Comparison of ENCODE assay signal across 8 cellular contexts in genomic region chr2:60550151-60550983, GRCh38. TPM values are rescaled to one million over a fixed set of nuclear protein-coding genes. Genes with fewer than 3 reads are reported as not detected.
DNase-seq lines count a peak whose midpoint lies in the region; ATAC-seq and TF ChIP-seq lines count a peak whose summit lies in the region.

No MANE protein-coding gene starts in this region.

- no TSS peak for BruUV-seq in IMR-90 (replicated peaks; lab: Mats Ljungman, UMichigan)

- POLR2A ChIA-PET in IMR-90 (lab: Charles Lee; ENCODE audit: unreplicated experiment): interaction anchor here (0.6 kb wide), 2 partner anchors 1188 to 1525 kb away, joined by 5 to 6 read pairs; no protein-coding TSS in a partner anchor

- no peaks in the 10 kb centered on the region for H3K36me3 Mint-ChIP-seq in activated naive CD8-positive, alpha-beta T cell treated with anti-CD3 and anti-CD28 coated beads, Interleukin-2, amount 50 U/mL, for 24 hours (ENCODE audit: low read depth)

- H2AFZ ChIP-seq in IMR-90 (replicated peaks; ENCODE audit: low read length, poor library complexity): peak overlapping the region; percentile 94
- peak overlapping the region; percentile 38; the same call in 1 of the 2 replicates for H2AFZ ChIP-seq in OCI-LY1 (ENCODE audit: low read length)
- H2AFZ ChIP-seq in parathyroid adenoma: peak overlapping the region; percentile 74

- peak; percentile 45 for ATAC-seq in GM21723 (IDR thresholded peaks at IDR 0.05; ENCODE audit: unreplicated experiment)
- peak; percentile 74 for ATAC-seq in IMR-90 (ENCODE audit: low read depth)
- peak; percentile 41 for ATAC-seq in activated naive CD8-positive, alpha-beta T cell treated with anti-CD3 and anti-CD28 coated beads, Interleukin-2, amount 50 U/mL, for 24 hours
- ATAC-seq in heart left ventricle: peak; percentile 78 to 81 (median 79)

- peak; percentile 70 for DNase-seq in GF-D8 (lab: John Stamatoyannopoulos, UW)
- DNase-seq in IMR-90: peak; percentile 82
- DNase-seq in activated naive CD8-positive, alpha-beta T cell treated with anti-CD3 and anti-CD28 coated beads, Interleukin-2, amount 50 U/mL, for 24 hours: peak; percentile 59
- peak; percentile 67 to 79 (median 76) for DNase-seq in heart left ventricle
- no peak for DNase-seq in NCI-H2107 (lab: John Stamatoyannopoulos, UW)

- H2AK9ac ChIP-seq in IMR-90 (replicated peaks; ENCODE audit: low read depth, low read length, poor library complexity): peak overlapping the region; percentile 17

- peak; percentile 81 for TF ChIP-seq CTCF in IMR-90 (conservative IDR thresholded peaks at IDR 0.05; ENCODE audit: low read depth, low read length)
- peak; percentile 96 for TF ChIP-seq CTCF in OCI-LY1 (IDR thresholded peaks at IDR 0.05; ENCODE audit: low read length)
- TF ChIP-seq CTCF in heart left ventricle (IDR thresholded peaks at IDR 0.05): peak in 11 of 12 donors; percentile 29 to 66 (median 48)
- TF ChIP-seq CTCF in parathyroid adenoma (IDR thresholded peaks at IDR 0.05): peak; percentile 33

- H3K4me1 ChIP-seq in IMR-90 (ENCODE audit: control insufficient read depth, insufficient read depth, low read length) (no peaks in the 10 kb centered on the region), OCI-LY1 (ENCODE audit: insufficient read depth, low read length, severe bottlenecking) (peaks cover 71% of the 10 kb centered on the region), heart left ventricle (peaks cover 0 to 69% (median 35%) of the 10 kb centered on the region in 12 donors), parathyroid adenoma (no peaks in the 10 kb centered on the region)

- H3K27ac ChIP-seq in IMR-90 (ENCODE audit: insufficient read depth, low read length) (no peak overlapping the region), OCI-LY1 (ENCODE audit: low read depth, low read length, poor library complexity, severe bottlenecking) (peak overlapping the region; percentile 79), heart left ventricle (peak overlapping the region in 11 of 12 donors; percentile 63 to 89 (median 76)), parathyroid adenoma (no peak overlapping the region)

- no peak overlapping the region for H4K91ac ChIP-seq in IMR-90 (ENCODE audit: insufficient read depth, low read depth, low read length)

- H2BK120ac ChIP-seq in IMR-90 (ENCODE audit: low read depth, low read length): no peak overlapping the region

- dilution Hi-C loops in IMR-90 (cut with HindIII; ENCODE audit: low sequenced_read_pairs, unreplicated experiment): no loop called here

- peaks cover 68% of the 10 kb centered on the region for H3K27me3 Mint-ChIP-seq in activated naive CD8-positive, alpha-beta T cell treated with anti-CD3 and anti-CD28 coated beads, Interleukin-2, amount 50 U/mL, for 24 hours

- H3K79me1 ChIP-seq in IMR-90 (ENCODE audit: low read depth in 1 of 2, low read length in 2 of 2): no peaks in the 10 kb centered on the region

- intact Hi-C loops in IMR-90 (cut with micrococcal nuclease): loop anchor here (1.0 to 10.0 kb wide), 5 partner anchors 213 to 1976 kb away; no protein-coding TSS in a partner anchor
- intact Hi-C loops in heart left ventricle (cut with DNase I): loop anchor here in 9 of 10 donors (1.0 to 10.0 kb wide), 12 partner anchors 50 to 1526 kb away; no protein-coding TSS in a partner anchor

- no peak overlapping the region for H3K23ac ChIP-seq in IMR-90 (ENCODE audit: low read depth, low read length)

- no peak overlapping the region for H3K18ac ChIP-seq in IMR-90 (ENCODE audit: low read depth, low read length)

- peak; percentile 87 for TF ChIP-seq RAD21 in IMR-90 (IDR thresholded peaks at IDR 0.05; ENCODE audit: low read length)

- H3K27me3 ChIP-seq in IMR-90 (ENCODE audit: control insufficient read depth, insufficient read depth, low read length) (peaks cover 39% of the 10 kb centered on the region), OCI-LY1 (ENCODE audit: insufficient read depth, low read length) (no peaks in the 10 kb centered on the region), heart left ventricle (peaks cover 17 to 93% (median 59%) of the 10 kb centered on the region in 9 donors), parathyroid adenoma (ENCODE audit: control insufficient read depth, insufficient read depth, low read length) (no peaks in the 10 kb centered on the region)

- in situ Hi-C loops in IMR-90 (cut with MboI; ENCODE audit: low sequenced_read_pairs): no loop called here

- no peak overlapping the region for H3K4ac ChIP-seq in IMR-90 (ENCODE audit: low read depth, low read length)

- H3K9me1 ChIP-seq in IMR-90 (ENCODE audit: insufficient read depth, low read length): no peaks in the 10 kb centered on the region

- WGBS in IMR-90 (ENCODE audit: extremely low coverage in 2 of 2, insufficient read length in 1 of 2), 2 experiments: 0% methylated on average over 4 of the region's 65 CpGs; no CpG with 5 or more reads in 1 of the 2 experiments
- 1% methylated on average over 32 to 65 of the region's 65 CpGs for WGBS in heart left ventricle, 4 donors

- H3K14ac ChIP-seq in IMR-90 (replicated peaks; ENCODE audit: low read depth, low read length): no peak overlapping the region

- no peak overlapping the region for H4K8ac ChIP-seq in IMR-90 (ENCODE audit: low read depth in 2 of 2, low read length in 2 of 2)

- H3K4me3 Mint-ChIP-seq in activated naive CD8-positive, alpha-beta T cell treated with anti-CD3 and anti-CD28 coated beads, Interleukin-2, amount 50 U/mL, for 24 hours: peak overlapping the region; percentile 81

- peaks cover 31% of the 10 kb centered on the region for H3K4me1 Mint-ChIP-seq in activated naive CD8-positive, alpha-beta T cell treated with anti-CD3 and anti-CD28 coated beads, Interleukin-2, amount 50 U/mL, for 24 hours

- H3K4me3 ChIP-seq in IMR-90 (ENCODE audit: insufficient read depth, low read depth, low read length): peak overlapping the region; percentile 57
- peak overlapping the region; percentile 78 for H3K4me3 ChIP-seq in OCI-LY1 (ENCODE audit: low read depth, low read length, poor library complexity, severe bottlenecking)
- H3K4me3 ChIP-seq in heart left ventricle: peak overlapping the region; percentile 19 to 80 (median 68)
- peak overlapping the region; percentile 74 for H3K4me3 ChIP-seq in parathyroid adenoma (ENCODE audit: low read depth, low read length)

- no peak overlapping the region for H3K56ac ChIP-seq in IMR-90 (ENCODE audit: extremely low read depth, insufficient read depth, low read length)

- H3K9me3 ChIP-seq in IMR-90 (ENCODE audit: control insufficient read depth, insufficient read depth, low read length) (no peaks in the 10 kb centered on the region), OCI-LY1 (ENCODE audit: low read length) (no peaks in the 10 kb centered on the region), heart left ventricle (no peaks in the 10 kb centered on the region), parathyroid adenoma (ENCODE audit: control insufficient read depth, low read length) (no peaks in the 10 kb centered on the region)

- H3K9me2 ChIP-seq in OCI-LY1 (ENCODE audit: low read depth, low read length): no peaks in the 10 kb centered on the region

- no peak overlapping the region for H2BK15ac ChIP-seq in IMR-90 (ENCODE audit: low read depth, low read length)

- H3F3A ChIP-seq in OCI-LY1 (ENCODE audit: insufficient read depth, low read length): no peaks in the 10 kb centered on the region

- no peak overlapping the region for H2AK5ac ChIP-seq in IMR-90 (ENCODE audit: low read depth, low read length)

- H3K79me2 ChIP-seq in OCI-LY1 (ENCODE audit: insufficient read depth, low read length) (no peaks in the 10 kb centered on the region), parathyroid adenoma (no peaks in the 10 kb centered on the region)

- no peaks in the 10 kb centered on the region for H4K20me1 ChIP-seq in IMR-90 (ENCODE audit: insufficient read depth, low read length)
- no peaks in the 10 kb centered on the region for H4K20me1 ChIP-seq in OCI-LY1 (ENCODE audit: insufficient read depth, low read length)

- no peak overlapping the region for H2BK20ac ChIP-seq in IMR-90 (ENCODE audit: low read depth, low read length)

- no peak for TF ChIP-seq POLR2A in IMR-90 (IDR thresholded peaks at IDR 0.05; ENCODE audit: low read depth, low read length)
- TF ChIP-seq POLR2A in heart left ventricle (IDR thresholded peaks at IDR 0.05): no peak

- H3K4me2 ChIP-seq in IMR-90 (ENCODE audit: low read depth, low read length): peak overlapping the region; percentile 66
- H3K4me2 ChIP-seq in OCI-LY1 (ENCODE audit: low read length): peak overlapping the region; percentile 96
- H3K4me2 ChIP-seq in parathyroid adenoma (ENCODE audit: low read length): peak overlapping the region; percentile 83

- peak overlapping the region; percentile 37 for H3K27ac Mint-ChIP-seq in activated naive CD8-positive, alpha-beta T cell treated with anti-CD3 and anti-CD28 coated beads, Interleukin-2, amount 50 U/mL, for 24 hours

- H3K36me3 ChIP-seq in IMR-90 (ENCODE audit: control insufficient read depth, insufficient read depth, low read length) (no peaks in the 10 kb centered on the region), OCI-LY1 (ENCODE audit: insufficient read depth, low read length) (peaks cover 6% of the 10 kb centered on the region; the same call in 1 of the 2 replicates), heart left ventricle (no peaks in the 10 kb centered on the region), parathyroid adenoma (ENCODE audit: control insufficient read depth, insufficient read depth, low read length) (no peaks in the 10 kb centered on the region)

- no peak overlapping the region for H2BK5ac ChIP-seq in IMR-90 (ENCODE audit: low read depth, low read length, poor library complexity, severe bottlenecking)

- H3K9ac ChIP-seq in IMR-90 (ENCODE audit: low read depth, low read length) (peak overlapping the region; percentile 2; the same call in 1 of the 2 replicates), OCI-LY1 (ENCODE audit: low read length) (peak overlapping the region; percentile 65), parathyroid adenoma (no peak overlapping the region)

- no peaks in the 10 kb centered on the region for H3K9me3 Mint-ChIP-seq in activated naive CD8-positive, alpha-beta T cell treated with anti-CD3 and anti-CD28 coated beads, Interleukin-2, amount 50 U/mL, for 24 hours

- CTCF ChIA-PET in IMR-90 (lab: Yijun Ruan, JAX): interaction anchor here (0.6 to 1.1 kb wide), 17 partner anchors 10 to 1982 kb away, joined by 3 to 6 read pairs (median 4); no protein-coding TSS in a partner anchor

- no peak overlapping the region for H4K5ac ChIP-seq in IMR-90 (ENCODE audit: low read depth, low read length)

TF ChIP-seq in IMR-90, 13 proteins besides CTCF, POLR2A, EP300 and RAD21:
- TF ChIP-seq CHD1 (IDR thresholded peaks at IDR 0.05; ENCODE audit: low read depth, low read length) (no peak), MAZ (IDR thresholded peaks at IDR 0.05; ENCODE audit: borderline replicate concordance, low read depth, low read length) (peak; percentile 92), SMC3 (IDR thresholded peaks at IDR 0.05; ENCODE audit: low read depth, low read length) (peak; percentile 65), BHLHE40 (IDR thresholded peaks at IDR 0.05; ENCODE audit: low read depth, low read length) (0 out of 2 replicates have a peak, but pooled peaks have one; percentile 13)

RNA-seq across cellular contexts. Expression of gene BCL11A, which starts 3.1 kb away (rescaled TPM):
- 1.1 and 1.7 TPM in 2 replicates for total RNA-seq in IMR-90 (2012; rRNA removed)
- 1.0 and 1.2 TPM in 2 replicates for polyA plus RNA-seq in IMR-90 (2012; rRNA removed)
- 0.51 and 0.54 TPM in 2 replicates for polyA plus RNA-seq in IMR-90 (2012; cell fraction: cytosol; rRNA removed)
- polyA plus RNA-seq in IMR-90 (2012; cell fraction: nucleus; rRNA removed; ENCODE audit: low replicate concordance): 0.81 and 2.6 TPM in 2 replicates
- total RNA-seq in heart left ventricle: 10 to 100 TPM in 8 of 9 donors, 1 to 10 TPM in 1; 9.2 to 31.9 (median 22.4) TPM
- polyA plus RNA-seq in heart left ventricle: 10 to 100 TPM in 1 of 2 donors, 1 to 10 TPM in 1; 5.6 to 18.9 TPM

Comparison
In these comparisons a context has a peak if more than half of its experiments do, and no peak if none do; other contexts are left out.
1. H2AFZ ChIP-seq: peak in every context shown above with its lines; median percentile 94 in IMR-90; 74 in parathyroid adenoma; 38 in OCI-LY1.
2. H3K27ac ChIP-seq: peak in OCI-LY1 (single experiment) and heart left ventricle (11 of 12); none in IMR-90 (single experiment) and parathyroid adenoma (single experiment).
3. CTCF ChIP-seq: peak in every context shown above with its lines; median percentile 96 in OCI-LY1; 81 in IMR-90; 48 in heart left ventricle; 33 in parathyroid adenoma.
4. Peak in every context shown above with its lines, with median percentiles within 50 percentile points of each other: ATAC-seq, H3K4me2 ChIP-seq and H3K4me3 ChIP-seq.